In the genomic region with DNA sequence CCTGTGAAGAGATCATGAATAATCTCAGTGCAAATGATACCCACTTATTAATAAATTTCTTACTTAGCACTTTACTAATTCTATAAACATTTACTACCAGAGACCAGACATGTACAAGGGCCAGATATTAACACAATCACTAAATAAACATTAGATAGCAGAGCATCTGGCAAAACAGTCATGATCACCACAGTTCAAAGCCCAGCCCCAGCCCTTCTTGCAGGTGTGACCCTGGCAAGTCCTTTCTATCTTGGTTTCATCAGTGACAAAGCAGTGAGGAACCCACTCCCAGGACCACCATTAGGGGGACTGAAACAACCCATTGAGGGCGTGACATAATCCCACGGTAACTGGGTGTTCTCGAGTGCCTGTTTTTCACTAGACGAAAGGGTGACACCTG, we compare ENCODE assay signal across 1 cellular context.
A peak's percentile ranks its signal among the peaks of the same experiment; 100 is the strongest.
TF ChIP-seq lines count a peak whose summit lies in the region.

No MANE protein-coding gene starts in this region.

TF ChIP-seq in HepG2, 621 proteins besides CTCF, POLR2A, EP300 and RAD21:
- TF ChIP-seq ZNF660 (CRISPR knock-in tag; IDR thresholded peaks at IDR 0.05; ENCODE audit: borderline replicate concordance, low read depth) (no peak), TEAD3 (CRISPR knock-in tag; optimal IDR thresholded peaks at IDR 0.05; ENCODE audit: borderline replicate concordance) (peak; percentile 14)
